Comparison of ENCODE assay signal across 10 cellular contexts in genomic region chr3:45482829-45483228, GRCh38.
"Had no signal": no experiment of that assay in that cellular context is flagged by ENCODE, and none has a peak within 500 bp of the region (broad histone marks: within the 10 kb centered on the region; RNA-seq: fewer than 3 reads in every experiment).

No MANE protein-coding gene starts in this region.

- ATAC-seq: GM23338, HCT116 had no signal

- DNase-seq: GM23248, H7, H9, HCEC 1CT, HFFc6 had no signal

- H3K27ac ChIP-seq: GM23248 had no signal

- H3K4me3 ChIP-seq: GM23248, GM23338, HAP-1 had no signal

- FAIRE-seq: H1, H54 had no signal

- H3K4me2 ChIP-seq: GM23338 had no signal

- H3K4me1 ChIP-seq: HAP-1 had no signal

- H2AFZ ChIP-seq: GM23248, GM23338 had no signal

- H3K9ac ChIP-seq: GM23248 had no signal
